ENCODE assay signal across 8 cellular contexts in genomic region chr11:68354181-68354872, GRCh38.
DNase-seq lines count a peak whose midpoint lies in the region; ATAC-seq and TF ChIP-seq lines count a peak whose summit lies in the region.

No MANE protein-coding gene starts in this region.

- peaks cover 28% of the 10 kb centered on the region for H3K4me1 ChIP-seq in NT2/D1 (ENCODE audit: insufficient read depth, insufficient read length)

- H3K27me3 ChIP-seq in NT2/D1 (ENCODE audit: insufficient read depth, insufficient read length): no peaks in the 10 kb centered on the region

- H3K27me3 Mint-ChIP-seq in nephron (ENCODE audit: low read depth) (no peaks in the 10 kb centered on the region), nephron progenitor cell (ENCODE audit: low read depth, poor library complexity) (peaks cover 3% of the 10 kb centered on the region)

- peaks cover 10% of the 10 kb centered on the region; the same call in 1 of the 2 replicates for H3K9me3 ChIP-seq in NT2/D1 (ENCODE audit: insufficient read depth, low read length)

- H3K9me3 Mint-ChIP-seq in nephron (peaks cover 2% of the 10 kb centered on the region), nephron progenitor cell (peaks cover 18% of the 10 kb centered on the region)

- TF ChIP-seq CTCF in nephron (IDR thresholded peaks at IDR 0.05; ENCODE audit: unreplicated experiment in 3 of 3) (no peak), nephron progenitor cell (IDR thresholded peaks at IDR 0.05) (no peak)

- H3K27ac Mint-ChIP-seq in nephron (peak overlapping the region in 2 of 3 experiments; percentile 73 to 86), nephron progenitor cell (no peak overlapping the region)

- peaks cover 43% of the 10 kb centered on the region for H3K36me3 ChIP-seq in NT2/D1 (ENCODE audit: insufficient read depth, insufficient read length, low read length)

- ATAC-seq in HG02763 (IDR thresholded peaks at IDR 0.05; ENCODE audit: unreplicated experiment) (no peak), HG03354 (IDR thresholded peaks at IDR 0.05; ENCODE audit: poor library complexity, severe bottlenecking, unreplicated experiment) (no peak), GM21737 (IDR thresholded peaks at IDR 0.05; ENCODE audit: unreplicated experiment) (no peak)

- no peak overlapping the region for H3K4me3 ChIP-seq in NT2/D1 (ENCODE audit: insufficient read length, low read depth)

- H3K9ac ChIP-seq in NT2/D1 (ENCODE audit: insufficient read length, low read depth): peak overlapping the region; percentile 0

- DNase-seq in AG08395 (ENCODE audit: low spot score): peak; percentile 98
- DNase-seq in NT2/D1 (ENCODE audit: low read depth, low spot score): no peak
- DNase-seq in fibroblast of gingiva (ENCODE audit: low read depth): peak; percentile 94
- DNase-seq in nephron progenitor cell: no peak

- H3K4me3 Mint-ChIP-seq in nephron (no peak overlapping the region), nephron progenitor cell (no peak overlapping the region)

- H3K36me3 Mint-ChIP-seq in nephron (ENCODE audit: low read depth) (peaks cover 51% of the 10 kb centered on the region), nephron progenitor cell (ENCODE audit: low read depth) (peaks cover 71% of the 10 kb centered on the region)

- H3K4me1 Mint-ChIP-seq in nephron: peaks cover 35% of the 10 kb centered on the region
- peaks cover 46% of the 10 kb centered on the region for H3K4me1 Mint-ChIP-seq in nephron progenitor cell

Comparison
In these comparisons a context has a peak if more than half of its experiments do, and no peak if none do; other contexts are left out.
1. DNase-seq: peak in AG08395 (single experiment) and fibroblast of gingiva (single experiment); none in NT2/D1 (single experiment) and nephron progenitor cell (single experiment).